1 cellular context compared by ENCODE assay signal in the genomic region with DNA sequence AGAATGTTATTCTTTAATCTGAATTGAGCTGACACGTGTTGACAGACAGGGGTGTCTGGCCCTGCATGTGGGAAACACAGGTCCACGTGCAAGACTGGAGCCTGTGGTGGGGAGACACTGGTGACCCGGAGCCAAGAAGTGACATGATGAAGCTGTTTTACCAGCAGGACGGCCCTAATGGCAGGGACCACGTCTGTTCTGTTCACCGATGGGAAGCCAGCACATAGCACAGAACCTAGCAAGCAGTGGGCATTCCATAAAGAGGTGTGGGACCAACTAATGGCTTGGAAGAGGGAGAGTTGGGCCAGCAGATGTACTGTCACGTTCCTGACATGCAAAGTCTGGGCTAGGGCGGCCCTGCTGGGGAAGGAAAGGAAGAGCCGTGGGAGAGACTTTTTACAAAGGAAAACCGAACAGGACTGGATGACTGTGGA.
TF ChIP-seq lines count a peak whose summit lies in the region.

No MANE protein-coding gene starts in this region.

TF ChIP-seq in IMR-90, 13 proteins besides CTCF, POLR2A, EP300 and RAD21:
- TF ChIP-seq, protein P1, sequence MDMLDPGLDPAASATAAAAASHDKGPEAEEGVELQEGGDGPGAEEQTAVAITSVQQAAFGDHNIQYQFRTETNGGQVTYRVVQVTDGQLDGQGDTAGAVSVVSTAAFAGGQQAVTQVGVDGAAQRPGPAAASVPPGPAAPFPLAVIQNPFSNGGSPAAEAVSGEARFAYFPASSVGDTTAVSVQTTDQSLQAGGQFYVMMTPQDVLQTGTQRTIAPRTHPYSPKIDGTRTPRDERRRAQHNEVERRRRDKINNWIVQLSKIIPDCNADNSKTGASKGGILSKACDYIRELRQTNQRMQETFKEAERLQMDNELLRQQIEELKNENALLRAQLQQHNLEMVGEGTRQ (IDR thresholded peaks at IDR 0.05; ENCODE audit: low read depth, low read length): no peak
- peak; percentile 55; the same call in 1 of the 2 replicates for TF ChIP-seq BHLHE40 (IDR thresholded peaks at IDR 0.05; ENCODE audit: low read depth, low read length)
